ENCODE assay signal across 16 cellular contexts in the genomic region with DNA sequence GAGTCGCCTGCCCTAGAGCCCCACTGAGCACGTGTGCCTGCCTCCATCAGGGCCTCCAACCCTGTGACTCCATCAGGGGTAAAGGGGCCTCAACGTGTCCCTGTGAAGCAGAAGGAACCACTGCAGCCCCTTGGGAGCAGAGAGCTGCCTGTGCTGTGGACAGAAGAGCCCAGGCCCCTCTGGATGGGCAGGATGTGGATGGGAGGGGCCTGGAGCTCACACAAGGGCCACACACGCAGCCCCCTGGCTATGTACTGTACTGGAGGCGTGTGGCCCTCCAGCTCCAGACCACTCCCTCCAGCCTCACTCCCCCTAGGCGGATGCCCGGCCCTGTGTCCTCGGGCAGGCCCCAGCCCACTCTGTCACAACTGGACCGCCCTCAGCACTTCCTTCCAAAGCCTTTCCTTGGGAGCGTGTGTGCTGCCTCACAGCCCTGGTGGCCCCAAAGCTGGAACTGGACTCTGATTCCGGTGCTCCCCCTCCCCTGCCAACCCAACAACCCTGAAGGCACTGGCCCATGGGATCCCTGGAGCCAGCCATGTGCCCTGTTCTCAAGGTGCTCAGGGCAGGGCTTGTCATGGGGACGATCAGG.
"Had no signal": no experiment of that assay in that cellular context is flagged by ENCODE, and none has a peak within 500 bp of the region (broad histone marks: within the 10 kb centered on the region; RNA-seq: fewer than 3 reads in every experiment).

No MANE protein-coding gene starts in this region.

- H3K4me3 ChIP-seq: gastrocnemius medialis, heart right ventricle, lung, tibial nerve had no signal

- FAIRE-seq: endometrium, keratinocyte, small intestine had no signal

- DNase-seq: effector memory CD4-positive, alpha-beta T cell; gastrocnemius medialis; heart right ventricle; hypothalamus; left cardiac atrium; left ventricle myocardium superior; mesenchymal stem cell; midbrain; small intestine; stimulated activated CD4-positive, alpha-beta T cell treated with anti-CD3 and anti-CD28 coated beads, Interleukin-12 subunit alpha, Interleukin-12 subunit beta, amount 100 ng/mL, for 4 hours; stimulated activated naive CD4-positive, alpha-beta T cell treated with Interleukin-2 at 50 U/mL for 16 hours had no signal

- H3K27me3 ChIP-seq: gastrocnemius medialis, tibial nerve had no signal

- H3K27ac ChIP-seq: gastrocnemius medialis, heart right ventricle, tibial nerve had no signal

- H3K36me3 ChIP-seq: gastrocnemius medialis, heart right ventricle, tibial nerve had no signal

- H3K9me3 ChIP-seq: gastrocnemius medialis, heart right ventricle had no signal

- ATAC-seq: esophagus mucosa, gastrocnemius medialis, left cardiac atrium, left ventricle myocardium superior had no signal

- H3K4me1 ChIP-seq: gastrocnemius medialis, heart right ventricle, tibial nerve had no signal
